In genomic region chr15:40915679-40916078, GRCh38 we compare ENCODE assay signal across 26 cellular contexts. TPM values are rescaled to one million over a fixed set of nuclear protein-coding genes. Genes with fewer than 3 reads are reported as not detected.
"Had no signal": no experiment of that assay in that cellular context is flagged by ENCODE, and none has a peak within 500 bp of the region (broad histone marks: within the 10 kb centered on the region; RNA-seq: fewer than 3 reads in every experiment).

No MANE protein-coding gene starts in this region.

- H2AFZ ChIP-seq: hepatocyte had no signal

- H3K36me3 ChIP-seq: breast epithelium, esophagus squamous epithelium, prostate gland, sigmoid colon had no signal

- H3K36me3 Mint-ChIP-seq: memory B cell; stimulated activated memory B cell treated with anti-CD40 and anti-IgM and Interleukin-4, amounts not matched to agents 10 μg/mL and 1 μg/mL and 100 μg/mL, for 72 hours; type B pancreatic cell had no signal

- ATAC-seq: left colon; stimulated activated memory B cell treated with anti-CD40 and anti-IgM and Interleukin-4, amounts not matched to agents 10 μg/mL and 1 μg/mL and 100 μg/mL, for 72 hours had no signal

- H3K4me3 ChIP-seq: breast epithelium, esophagus squamous epithelium, hepatocyte, prostate gland, sigmoid colon, testis had no signal

- H3K79me2 ChIP-seq: hepatocyte had no signal

- H3K4me2 ChIP-seq: hepatocyte had no signal

- H3K4me1 ChIP-seq: breast epithelium, prostate gland, sigmoid colon, testis had no signal

- H3K4me3 Mint-ChIP-seq: dendritic cell treated with granulocyte-macrophage colony-stimulating factor and Interleukin-4, amounts not matched to agents 40 ng/mL and 50 ng/mL, for 4 days; memory B cell; neural crest cell; stimulated activated memory B cell treated with anti-CD40 and anti-IgM and Interleukin-4, amounts not matched to agents 10 μg/mL and 1 μg/mL and 100 μg/mL, for 72 hours; type B pancreatic cell had no signal

- FAIRE-seq: astrocyte, islet of Langerhans had no signal

- H3K27me3 Mint-ChIP-seq: memory B cell; stimulated activated memory B cell treated with anti-CD40 and anti-IgM and Interleukin-4, amounts not matched to agents 10 μg/mL and 1 μg/mL and 100 μg/mL, for 72 hours had no signal

- H3K27me3 ChIP-seq: breast epithelium, hepatocyte, sigmoid colon, testis had no signal

- H3K27ac ChIP-seq: breast epithelium, hepatocyte, prostate gland, sigmoid colon, testis, VCaP had no signal

- H3K9me3 ChIP-seq: breast epithelium, esophagus squamous epithelium, prostate gland, sigmoid colon, testis had no signal

- H3K27ac Mint-ChIP-seq: dendritic cell treated with granulocyte-macrophage colony-stimulating factor and Interleukin-4, amounts not matched to agents 40 ng/mL and 50 ng/mL, for 4 days; memory B cell; stimulated activated memory B cell treated with anti-CD40 and anti-IgM and Interleukin-4, amounts not matched to agents 10 μg/mL and 1 μg/mL and 100 μg/mL, for 72 hours; type B pancreatic cell had no signal

- DNase-seq: activated CD4-positive, alpha-beta T cell treated with anti-CD3 and anti-CD28 coated beads, Interleukin-2, amount 50 U/mL, for 1 hour; activated CD4-positive, CD25-positive, alpha-beta regulatory T cell treated with anti-CD3 and anti-CD28 coated beads, Interleukin-2, amount 50 U/mL, for 72 hours; activated CD8-positive, alpha-beta memory T cell treated with anti-CD3 and anti-CD28 coated beads for 24 hours; activated CD8-positive, alpha-beta memory T cell treated with anti-CD3 and anti-CD28 coated beads, Interleukin-2, amount 50 U/mL, for 48 hours; activated effector memory CD4-positive, alpha-beta T cell treated with Interleukin-2 at 50 U/mL for 16 hours; activated naive CD4-positive, alpha-beta T cell treated with anti-CD3 and anti-CD28 coated beads, Interleukin-2, amount 50 U/mL, for 16 hours; activated T-cell treated with anti-CD3 and anti-CD28 coated beads, Interleukin-2, amount 50 U/mL, for 48 hours; effector CD8-positive, alpha-beta T cell; esophagus squamous epithelium; left colon; sigmoid colon; stimulated activated CD4-positive, alpha-beta T cell treated with anti-CD3 and anti-CD28 coated beads, Interleukin-4, amount 100 ng/mL, for 4 hours; T-helper 2 cell; testis had no signal

- H3K9me3 Mint-ChIP-seq: dendritic cell treated with granulocyte-macrophage colony-stimulating factor and Interleukin-4, amounts not matched to agents 40 ng/mL and 50 ng/mL, for 4 days; memory B cell; neural crest cell; stimulated activated memory B cell treated with anti-CD40 and anti-IgM and Interleukin-4, amounts not matched to agents 10 μg/mL and 1 μg/mL and 100 μg/mL, for 72 hours; type B pancreatic cell had no signal

RNA-seq across cellular contexts. Expression of gene DLL4, which starts 13.5 kb away (rescaled TPM):
- total RNA-seq: mononuclear cell had no signal
- polyA plus RNA-seq: hepatocyte had no signal

RNA-seq across cellular contexts. Expression of gene RHOV, which starts 41.6 kb away (rescaled TPM):
- total RNA-seq: mononuclear cell, sigmoid colon had no signal
